10 cellular contexts compared by ENCODE assay signal in the genomic region with DNA sequence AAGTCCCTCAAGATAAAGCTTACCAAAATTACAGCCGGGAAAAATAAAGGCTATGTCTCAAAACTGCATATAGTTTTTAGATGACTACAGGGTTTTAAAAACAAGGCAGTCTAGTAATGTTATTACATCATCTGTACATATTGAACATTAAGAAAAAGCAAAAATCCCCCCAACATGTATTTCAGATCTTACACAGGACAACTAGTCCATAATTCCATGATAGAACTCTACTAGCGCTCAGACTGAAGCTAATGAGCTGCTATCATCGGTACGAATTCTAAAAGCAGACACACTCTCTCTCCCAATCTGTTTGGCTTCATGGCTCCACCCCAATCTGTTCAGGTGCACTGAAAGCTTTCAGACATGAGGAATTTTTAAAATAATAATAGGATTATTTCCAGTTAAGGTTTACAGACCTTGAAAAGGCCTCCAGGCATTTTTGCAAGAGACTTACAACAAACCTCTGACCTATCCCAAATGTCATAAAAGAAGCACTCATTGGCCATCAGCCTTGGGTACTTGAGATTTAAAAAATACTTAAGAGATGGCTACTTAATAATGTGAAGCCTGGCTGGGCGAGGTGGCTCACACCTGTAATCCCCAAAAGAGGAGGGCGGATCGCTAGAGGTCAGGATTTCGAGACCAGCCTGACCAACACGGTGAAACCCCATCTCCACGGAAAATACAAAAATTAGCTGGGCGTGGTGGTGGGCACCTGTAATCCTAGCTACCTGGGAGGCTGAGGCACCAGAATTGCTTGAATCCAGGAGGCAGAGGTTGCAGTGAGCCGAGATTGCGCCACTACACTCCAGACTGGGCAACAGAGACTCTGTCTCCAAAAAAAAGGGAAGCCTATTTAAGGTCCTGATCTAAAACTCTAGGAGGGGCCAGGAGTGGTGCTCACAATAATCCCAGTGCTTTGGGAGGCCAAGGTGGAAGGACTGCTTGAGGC. TPM values are rescaled to one million over a fixed set of nuclear protein-coding genes. Genes with fewer than 3 reads are reported as not detected.
A peak's percentile ranks its signal among the peaks of the same experiment; 100 is the strongest.
DNase-seq lines count a peak whose midpoint lies in the region; ATAC-seq and TF ChIP-seq lines count a peak whose summit lies in the region.
"Had no signal": no experiment of that assay in that cellular context is flagged by ENCODE, and none has a peak within 500 bp of the region (broad histone marks: within the 10 kb centered on the region; RNA-seq: fewer than 3 reads in every experiment).

No MANE protein-coding gene starts in this region.

- H2AFZ ChIP-seq in smooth muscle cell (ENCODE audit: low read depth): no peak overlapping the region

- no peak overlapping the region for H3K9ac ChIP-seq in smooth muscle cell (ENCODE audit: low read depth)

- H3K27ac Mint-ChIP-seq in WTC11 (no peak overlapping the region), endothelial cell (ENCODE audit: unreplicated experiment) (no peak overlapping the region)

- WGBS in smooth muscle cell (ENCODE audit: low lambda C conversion rate): 89% methylated on average over 13 of the region's 13 CpGs

- H3K4me1 Mint-ChIP-seq in WTC11: peaks cover 39% of the 10 kb centered on the region
- H3K4me1 Mint-ChIP-seq in endothelial cell (ENCODE audit: unreplicated experiment): peaks cover 5% of the 10 kb centered on the region

- H3K4me3 ChIP-seq in foreskin fibroblast (ENCODE audit: low read depth in 1 of 2, low read length in 2 of 2) (peak overlapping the region; percentile 94 to 98), smooth muscle cell (peak overlapping the region; percentile 87)

- TF ChIP-seq CTCF in WTC11 (IDR thresholded peaks at IDR 0.05) (no peak), foreskin fibroblast (IDR thresholded peaks at IDR 0.05; ENCODE audit: low read depth, low read length) (no peak), smooth muscle cell (IDR thresholded peaks at IDR 0.05; ENCODE audit: borderline replicate concordance, insufficient read depth, poor library complexity, severe bottlenecking) (no peak), endothelial cell (IDR thresholded peaks at IDR 0.05; ENCODE audit: unreplicated experiment) (no peak)

- DNase-seq in SIG-M5 treated with dmso at 0.1 percent for 504 hours (lab: John Stamatoyannopoulos, UW; ENCODE audit: unreplicated experiment) (peak; percentile 11), SIG-M5 (lab: John Stamatoyannopoulos, UW) (no peak), WTC11 (ENCODE audit: low spot score) (no peak), foreskin fibroblast (no peak), smooth muscle cell (lab: John Stamatoyannopoulos, UW; ENCODE audit: unreplicated experiment) (no peak), NCI-H2029 (lab: John Stamatoyannopoulos, UW) (no peak), RPMI8226 (no peak), endothelial cell (ENCODE audit: low spot score) (no peak)
- DNase-seq: activated gamma-delta T cell treated with Interleukin-2 at 50 U/mL for 16 hours, GOT3 had no signal

- H3K27ac ChIP-seq in smooth muscle cell (ENCODE audit: low read depth): peak overlapping the region; percentile 100

- POLR2A ChIA-PET in WTC11 (lab: Charles Lee): no interaction called here

- peaks cover 55% of the 10 kb centered on the region for H4K20me1 ChIP-seq in smooth muscle cell (ENCODE audit: low read depth)

- H3K4me2 ChIP-seq in smooth muscle cell: peak overlapping the region; percentile 93

- H3K9me3 Mint-ChIP-seq in WTC11: no peaks in the 10 kb centered on the region
- no peaks in the 10 kb centered on the region for H3K9me3 Mint-ChIP-seq in endothelial cell (ENCODE audit: unreplicated experiment)

- CTCF ChIA-PET in WTC11 (lab: Charles Lee): interaction anchor here (0.6 to 1.2 kb wide), 2 partner anchors 35 to 437 kb away, joined by 3 to 4 read pairs; no protein-coding TSS in a partner anchor

- H3K79me2 ChIP-seq in smooth muscle cell (ENCODE audit: low read depth): peaks cover 60% of the 10 kb centered on the region

- no peaks in the 10 kb centered on the region for H3K36me3 ChIP-seq in smooth muscle cell (ENCODE audit: low read depth)

- peak overlapping the region; percentile 18; the same call in 1 of the 2 replicates for H3K4me3 Mint-ChIP-seq in WTC11
- H3K4me3 Mint-ChIP-seq in endothelial cell (ENCODE audit: unreplicated experiment): no peak overlapping the region

- no peaks in the 10 kb centered on the region for H3F3A ChIP-seq in smooth muscle cell (ENCODE audit: low read depth)

- H3K27me3 Mint-ChIP-seq in WTC11 (ENCODE audit: low read depth) (no peaks in the 10 kb centered on the region), endothelial cell (ENCODE audit: unreplicated experiment) (peaks cover 3% of the 10 kb centered on the region)

- H3K36me3 Mint-ChIP-seq in WTC11 (no peaks in the 10 kb centered on the region), endothelial cell (ENCODE audit: low read depth, unreplicated experiment) (no peaks in the 10 kb centered on the region)

- no peaks in the 10 kb centered on the region for H3K27me3 ChIP-seq in smooth muscle cell (ENCODE audit: low read depth)

- H3K9me3 ChIP-seq in smooth muscle cell (replicated peaks; ENCODE audit: low read depth): no peaks in the 10 kb centered on the region

- ATAC-seq in WTC11: no peak

- H3K4me1 ChIP-seq in smooth muscle cell (ENCODE audit: low read depth): peaks cover 16% of the 10 kb centered on the region

TF ChIP-seq in WTC11, 78 proteins besides CTCF, POLR2A, EP300 and RAD21:
- no peak for TF ChIP-seq ZNF121 (CRISPR knock-in tag; IDR thresholded peaks at IDR 0.05)
- no peak for TF ChIP-seq ZNF423 (CRISPR knock-in tag; IDR thresholded peaks at IDR 0.05)
- TF ChIP-seq, protein P1, sequence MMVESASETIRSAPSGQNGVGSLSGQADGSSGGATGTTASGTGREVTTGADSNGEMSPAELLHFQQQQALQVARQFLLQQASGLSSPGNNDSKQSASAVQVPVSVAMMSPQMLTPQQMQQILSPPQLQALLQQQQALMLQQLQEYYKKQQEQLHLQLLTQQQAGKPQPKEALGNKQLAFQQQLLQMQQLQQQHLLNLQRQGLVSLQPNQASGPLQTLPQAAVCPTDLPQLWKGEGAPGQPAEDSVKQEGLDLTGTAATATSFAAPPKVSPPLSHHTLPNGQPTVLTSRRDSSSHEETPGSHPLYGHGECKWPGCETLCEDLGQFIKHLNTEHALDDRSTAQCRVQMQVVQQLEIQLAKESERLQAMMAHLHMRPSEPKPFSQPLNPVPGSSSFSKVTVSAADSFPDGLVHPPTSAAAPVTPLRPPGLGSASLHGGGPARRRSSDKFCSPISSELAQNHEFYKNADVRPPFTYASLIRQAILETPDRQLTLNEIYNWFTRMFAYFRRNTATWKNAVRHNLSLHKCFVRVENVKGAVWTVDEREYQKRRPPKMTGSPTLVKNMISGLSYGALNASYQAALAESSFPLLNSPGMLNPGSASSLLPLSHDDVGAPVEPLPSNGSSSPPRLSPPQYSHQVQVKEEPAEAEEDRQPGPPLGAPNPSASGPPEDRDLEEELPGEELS (CRISPR knock-in tag; IDR thresholded peaks at IDR 0.05): no peak
- no peak for TF ChIP-seq ZNF512 (CRISPR knock-in tag; IDR thresholded peaks at IDR 0.05; ENCODE audit: borderline replicate concordance)
- no peak for TF ChIP-seq ZNF671 (CRISPR knock-in tag; IDR thresholded peaks at IDR 0.05)
- TF ChIP-seq, protein P2, sequence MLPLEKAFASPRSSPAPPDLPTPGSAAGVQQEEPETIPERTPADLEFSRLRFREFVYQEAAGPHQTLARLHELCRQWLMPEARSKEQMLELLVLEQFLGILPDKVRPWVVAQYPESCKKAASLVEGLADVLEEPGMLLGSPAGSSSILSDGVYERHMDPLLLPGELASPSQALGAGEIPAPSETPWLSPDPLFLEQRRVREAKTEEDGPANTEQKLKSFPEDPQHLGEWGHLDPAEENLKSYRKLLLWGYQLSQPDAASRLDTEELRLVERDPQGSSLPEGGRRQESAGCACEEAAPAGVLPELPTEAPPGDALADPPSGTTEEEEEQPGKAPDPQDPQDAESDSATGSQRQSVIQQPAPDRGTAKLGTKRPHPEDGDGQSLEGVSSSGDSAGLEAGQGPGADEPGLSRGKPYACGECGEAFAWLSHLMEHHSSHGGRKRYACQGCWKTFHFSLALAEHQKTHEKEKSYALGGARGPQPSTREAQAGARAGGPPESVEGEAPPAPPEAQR (CRISPR knock-in tag; IDR thresholded peaks at IDR 0.05): no peak

RNA-seq across cellular contexts. Expression of gene NPC1, which starts 2.0 kb away (rescaled TPM):
- 23.9 to 38.3 TPM (median 27.3 TPM) in 3 replicates for total RNA-seq in WTC11 (2021)
- total RNA-seq in smooth muscle cell: 53.2 and 55.5 TPM in 2 replicates
- polyA plus RNA-seq in smooth muscle cell: 29.9 and 38.0 TPM in 2 replicates
- 24.1 TPM for total RNA-seq in endothelial cell (ENCODE audit: unreplicated experiment)
